Comparison of ENCODE assay signal across 1 cellular context in genomic region chr2:205484717-205485116, GRCh38.
TF ChIP-seq lines count a peak whose summit lies in the region.

No MANE protein-coding gene starts in this region.

TF ChIP-seq in GM23338, 12 proteins besides CTCF, POLR2A, EP300 and RAD21:
- TF ChIP-seq REST (IDR thresholded peaks at IDR 0.05; ENCODE audit: unreplicated experiment): no peak
- TF ChIP-seq NANOG (IDR thresholded peaks at IDR 0.05; ENCODE audit: borderline replicate concordance): no peak
- no peak for TF ChIP-seq EZH2phosphoT487 (IDR thresholded peaks at IDR 0.05; ENCODE audit: unreplicated experiment)
- TF ChIP-seq STAT1 (IDR thresholded peaks at IDR 0.05; ENCODE audit: unreplicated experiment): no peak
- TF ChIP-seq ZNF114 (CRISPR knock-in tag; IDR thresholded peaks at IDR 0.05): no peak
- no peak for TF ChIP-seq ZNF331 (CRISPR knock-in tag; IDR thresholded peaks at IDR 0.05; ENCODE audit: low read depth)
- no peak for TF ChIP-seq ETS1 (IDR thresholded peaks at IDR 0.05)
- no peak for TF ChIP-seq EZH2 (IDR thresholded peaks at IDR 0.05; ENCODE audit: low read depth, unreplicated experiment)
- no peak for TF ChIP-seq POLR2AphosphoS5 (IDR thresholded peaks at IDR 0.05; ENCODE audit: low read depth)
- no peak for TF ChIP-seq ZNF462 (CRISPR knock-in tag; IDR thresholded peaks at IDR 0.05)
- TF ChIP-seq CREB1 (CRISPR knock-in tag; IDR thresholded peaks at IDR 0.05; ENCODE audit: low read depth): no peak
- no peak for TF ChIP-seq JUNB (IDR thresholded peaks at IDR 0.05; ENCODE audit: unreplicated experiment)
